26 cellular contexts compared by ENCODE assay signal in the genomic region with DNA sequence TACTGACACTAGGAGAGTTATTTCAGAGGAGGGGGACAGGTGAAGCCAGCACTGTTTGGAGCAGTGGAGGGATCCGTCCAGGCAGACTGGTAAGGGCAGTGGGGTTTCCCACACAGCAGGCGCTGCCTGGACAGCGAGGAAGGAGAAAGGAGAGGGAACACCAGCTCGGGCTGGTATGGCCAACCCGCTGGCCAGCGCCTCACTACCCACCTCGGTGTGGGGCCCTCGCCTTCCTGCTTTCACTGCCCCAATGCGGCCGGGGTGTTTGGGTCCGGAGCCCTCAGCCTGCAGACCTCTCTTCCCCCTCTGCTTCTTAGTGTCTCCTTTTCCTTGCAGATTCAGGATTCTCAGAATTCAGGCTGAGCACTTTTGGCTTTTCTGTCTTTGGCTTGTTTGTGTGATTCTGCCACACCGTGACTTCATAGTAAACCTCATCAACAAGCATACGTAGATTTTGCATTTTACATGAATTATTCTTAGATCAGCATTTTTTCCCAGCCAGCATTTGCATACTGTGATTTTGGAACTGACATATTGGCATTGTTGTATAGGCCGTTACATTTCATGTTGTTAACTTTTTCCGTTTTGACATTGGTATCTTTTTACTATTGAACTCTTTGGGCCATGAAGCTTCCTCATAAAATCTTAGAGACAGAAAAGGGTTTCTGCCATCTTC.
"Had no signal": no experiment of that assay in that cellular context is flagged by ENCODE, and none has a peak within 500 bp of the region (broad histone marks: within the 10 kb centered on the region; RNA-seq: fewer than 3 reads in every experiment).

No MANE protein-coding gene starts in this region.

- H3K9me3 ChIP-seq: MG63 had no signal

- H3K27ac Mint-ChIP-seq: activated B cell treated with CpG ODN at 0.5 μM for 24 hours; activated CD4-positive, alpha-beta memory T cell treated with anti-CD3 and anti-CD28 coated beads for 36 hours; activated CD4-positive, alpha-beta T cell treated with anti-CD3 and anti-CD28 coated beads, Interleukin-2, amount 10 ng/mL, durations not matched to agents 7 days and 5 days; activated naive CD4-positive, alpha-beta T cell treated with anti-CD3 and anti-CD28 coated beads for 36 hours; activated naive CD8-positive, alpha-beta T cell; activated T-helper 17 cell treated with anti-CD3 and anti-CD28 coated beads, Interleukin-2, amount 50 U/mL, for 72 hours; T-helper 17 cell had no signal

- DNase-seq: activated B cell treated with CpG ODN at 0.5 μM for 24 hours; activated CD4-positive, alpha-beta memory T cell treated with anti-CD3 and anti-CD28 coated beads for 36 hours; activated CD4-positive, alpha-beta T cell treated with anti-CD3 and anti-CD28 coated beads for 1 hour; activated CD4-positive, alpha-beta T cell treated with anti-CD3 and anti-CD28 coated beads, Interleukin-2, amount 10 ng/mL, durations not matched to agents 7 days and 5 days; activated CD8-positive, alpha-beta memory T cell treated with anti-CD3 and anti-CD28 coated beads for 24 hours; activated gamma-delta T cell; activated naive CD4-positive, alpha-beta T cell treated with anti-CD3 and anti-CD28 coated beads for 36 hours; activated T-cell treated with anti-CD3 and anti-CD28 coated beads, Interleukin-2, amount 50 U/mL, for 4 hours; amygdala; MV-4-11; NCI-H1092 treated with DMSO at 0.1 percent for 48 hours; NCI-H1436; NCI-H1694 treated with DMSO at 0.1 percent for 48 hours; NCI-H2029 treated with DMSO at 0.1 percent for 48 hours; NCI-H345; NCI-H510A; NCI-H526 treated with DMSO at 0.1 percent for 48 hours; NCI-H82; SIG-M5; T-helper 17 cell; T-helper 9 cell had no signal

- H3K36me3 ChIP-seq: brain microvascular endothelial cell, cardiac muscle cell, MG63 had no signal

- H3K27ac ChIP-seq: brain microvascular endothelial cell, cardiac muscle cell had no signal

- H3K9me3 Mint-ChIP-seq: activated B cell treated with CpG ODN at 0.5 μM for 24 hours; activated CD4-positive, alpha-beta memory T cell treated with anti-CD3 and anti-CD28 coated beads for 36 hours; activated CD4-positive, alpha-beta T cell treated with anti-CD3 and anti-CD28 coated beads, Interleukin-2, amount 10 ng/mL, durations not matched to agents 7 days and 5 days; activated naive CD4-positive, alpha-beta T cell treated with anti-CD3 and anti-CD28 coated beads for 36 hours; activated T-cell treated with anti-CD3 and anti-CD28 coated beads, Interleukin-2, amount 50 U/mL, for 4 hours; activated T-helper 17 cell treated with anti-CD3 and anti-CD28 coated beads, Interleukin-2, amount 50 U/mL, for 72 hours had no signal

- H3K36me3 Mint-ChIP-seq: activated CD4-positive, alpha-beta memory T cell treated with anti-CD3 and anti-CD28 coated beads for 36 hours; activated naive CD8-positive, alpha-beta T cell had no signal

- H3K4me1 Mint-ChIP-seq: activated B cell treated with CpG ODN at 0.5 μM for 24 hours; activated T-helper 17 cell treated with anti-CD3 and anti-CD28 coated beads, Interleukin-2, amount 50 U/mL, for 72 hours had no signal

- H3K4me3 Mint-ChIP-seq: activated B cell treated with CpG ODN at 0.5 μM for 24 hours; activated CD4-positive, alpha-beta memory T cell treated with anti-CD3 and anti-CD28 coated beads for 36 hours; activated CD4-positive, alpha-beta T cell treated with anti-CD3 and anti-CD28 coated beads, Interleukin-2, amount 10 ng/mL, durations not matched to agents 7 days and 5 days; activated naive CD4-positive, alpha-beta T cell treated with anti-CD3 and anti-CD28 coated beads for 36 hours; activated naive CD8-positive, alpha-beta T cell; activated T-cell treated with anti-CD3 and anti-CD28 coated beads, Interleukin-2, amount 50 U/mL, for 4 hours; activated T-helper 17 cell treated with anti-CD3 and anti-CD28 coated beads, Interleukin-2, amount 50 U/mL, for 72 hours; T-helper 17 cell had no signal

- H3K27me3 Mint-ChIP-seq: activated CD4-positive, alpha-beta memory T cell treated with anti-CD3 and anti-CD28 coated beads for 36 hours; activated CD4-positive, alpha-beta T cell treated with anti-CD3 and anti-CD28 coated beads, Interleukin-2, amount 10 ng/mL, durations not matched to agents 7 days and 5 days had no signal

- H3K27me3 ChIP-seq: brain microvascular endothelial cell, cardiac muscle cell, MG63 had no signal

- ATAC-seq: activated T-cell treated with anti-CD3 and anti-CD28 coated beads, Interleukin-2, amount 50 U/mL, for 4 hours; activated T-helper 17 cell treated with anti-CD3 and anti-CD28 coated beads, Interleukin-2, amount 50 U/mL, for 72 hours; T-helper 17 cell had no signal

- H3K4me3 ChIP-seq: cardiac muscle cell, MG63 had no signal
